ENCODE assay signal across 17 cellular contexts in the genomic region with DNA sequence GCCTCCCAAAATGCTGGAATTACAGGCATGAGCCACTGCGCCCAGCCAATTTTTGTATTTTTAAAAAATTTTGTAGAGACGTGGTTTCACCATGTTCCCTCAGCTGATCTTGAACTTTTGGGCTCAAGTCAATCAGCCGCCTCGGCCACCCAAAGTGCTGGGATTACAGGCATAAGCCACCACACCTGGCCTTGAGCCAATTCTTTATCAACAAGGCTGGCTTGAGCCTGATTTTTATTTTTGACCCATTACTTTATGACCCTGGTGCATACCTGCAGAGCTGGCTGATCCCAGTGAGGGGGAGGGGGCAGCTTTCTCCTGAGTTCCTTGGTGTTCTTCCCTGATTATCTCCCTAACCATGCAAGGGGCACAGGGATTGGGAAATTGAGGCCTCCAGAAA. TPM values are rescaled to one million over a fixed set of nuclear protein-coding genes. Genes with fewer than 3 reads are reported as not detected.
DNase-seq lines count a peak whose midpoint lies in the region; ATAC-seq and TF ChIP-seq lines count a peak whose summit lies in the region.
"Had no signal": no experiment of that assay in that cellular context is flagged by ENCODE, and none has a peak within 500 bp of the region (broad histone marks: within the 10 kb centered on the region; RNA-seq: fewer than 3 reads in every experiment).

No MANE protein-coding gene starts in this region.

- H3K4me1 Mint-ChIP-seq in glutamatergic neuron (ENCODE audit: low read depth, unreplicated experiment): peaks cover 29% of the 10 kb centered on the region

- ATAC-seq in sciatic nerve (no peak), HG03457 (IDR thresholded peaks at IDR 0.05; ENCODE audit: unreplicated experiment) (no peak), GM21447 (IDR thresholded peaks at IDR 0.05; ENCODE audit: unreplicated experiment) (no peak)
- ATAC-seq: esophagus mucosa had no signal

- TF ChIP-seq CTCF in glutamatergic neuron (IDR thresholded peaks at IDR 0.05; ENCODE audit: partially characterized antibody, unreplicated experiment): no peak

- H3K27ac Mint-ChIP-seq in glutamatergic neuron (ENCODE audit: unreplicated experiment): peak overlapping the region; percentile 66
- H3K27ac Mint-ChIP-seq: memory B cell had no signal

- H3K27me3 Mint-ChIP-seq in glutamatergic neuron (ENCODE audit: unreplicated experiment): no peaks in the 10 kb centered on the region

- intact Hi-C loops in sciatic nerve (cut with DNase I): no loop called here

- DNase-seq in DMS79 treated with DMSO at 0.1 percent for 48 hours (lab: John Stamatoyannopoulos, UW): peak; percentile 72
- peak; percentile 41 for DNase-seq in NCI-H146 treated with DMSO at 0.1 percent for 48 hours (lab: John Stamatoyannopoulos, UW; ENCODE audit: unreplicated experiment)
- no peak for DNase-seq in glutamatergic neuron
- peak; percentile 43 for DNase-seq in sciatic nerve (ENCODE audit: low spot score)
- no peak for DNase-seq in AML-193 (lab: John Stamatoyannopoulos, UW)
- DNase-seq: activated CD4-positive, alpha-beta T cell treated with anti-CD3 and anti-CD28 coated beads for 48 hours; activated CD8-positive, alpha-beta memory T cell treated with anti-CD3 and anti-CD28 coated beads, Interleukin-2, amount 50 U/mL, for 4 hours; activated naive CD4-positive, alpha-beta T cell treated with Interleukin-2 at 50 U/mL for 16 hours; NCI-H510A treated with DMSO at 0.1 percent for 48 hours; PC-3; stimulated activated CD4-positive, alpha-beta T cell treated with anti-CD3 and anti-CD28 coated beads, Interleukin-4, amount 100 ng/mL, for 4 hours; testis had no signal

- H3K9me3 Mint-ChIP-seq in glutamatergic neuron (ENCODE audit: unreplicated experiment): peaks cover 8% of the 10 kb centered on the region

- peaks cover 13% of the 10 kb centered on the region for H3K36me3 Mint-ChIP-seq in glutamatergic neuron (ENCODE audit: unreplicated experiment)

- no peak overlapping the region for H3K4me3 Mint-ChIP-seq in glutamatergic neuron (ENCODE audit: unreplicated experiment)
- H3K4me3 Mint-ChIP-seq: memory B cell had no signal

RNA-seq across cellular contexts. Expression of a gene that starts 15.8 kb away (rescaled TPM):
- total RNA-seq in glutamatergic neuron (ENCODE audit: unreplicated experiment) (not detected), sciatic nerve (4.1 TPM)
- total RNA-seq: Daoy, esophagus mucosa, PC-3 had no signal

RNA-seq across cellular contexts. Expression of a gene that starts 19.8 kb away (rescaled TPM):
- total RNA-seq in glutamatergic neuron (ENCODE audit: unreplicated experiment) (not detected), sciatic nerve (not detected)
- total RNA-seq: esophagus mucosa, PC-3 had no signal

Comparison
In these comparisons a context has a peak if more than half of its experiments do, and no peak if none do; other contexts are left out.
1. DNase-seq: peak in DMS79 treated with DMSO at 0.1 percent for 48 hours (single experiment), NCI-H146 treated with DMSO at 0.1 percent for 48 hours (single experiment) and sciatic nerve (single experiment); none in glutamatergic neuron (single experiment) and AML-193 (0 of 2).